ENCODE assay signal across 16 cellular contexts in the genomic region with DNA sequence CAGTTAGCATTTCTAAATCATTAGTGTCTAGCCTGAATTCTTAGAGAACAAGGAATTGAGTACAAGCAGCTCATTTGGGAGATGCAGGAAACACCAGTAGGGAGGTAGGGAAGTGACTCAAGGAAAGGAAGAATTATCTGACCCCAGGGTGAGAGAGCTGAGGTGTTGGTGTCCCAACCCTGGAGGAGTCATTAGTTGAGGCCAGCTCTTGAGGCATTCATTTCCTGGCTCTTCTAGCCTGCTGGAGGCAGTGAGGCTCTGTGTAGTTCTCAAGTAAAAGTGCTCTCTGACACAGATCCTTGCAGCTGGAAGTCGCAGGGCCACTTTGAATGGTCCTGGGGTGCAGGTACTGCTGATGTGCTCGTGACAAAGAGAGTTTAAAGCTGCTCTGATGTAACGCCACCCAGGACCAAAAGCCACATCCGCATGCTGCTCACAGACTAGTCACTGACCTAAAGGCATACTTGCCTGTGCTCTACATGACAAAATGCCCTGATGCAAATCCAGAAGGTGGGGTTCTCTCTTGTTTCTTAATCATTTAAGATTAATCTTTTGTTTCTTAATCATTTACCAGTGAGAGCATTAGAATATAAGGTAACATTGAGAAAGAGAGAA.
"Had no signal": no experiment of that assay in that cellular context is flagged by ENCODE, and none has a peak within 500 bp of the region (broad histone marks: within the 10 kb centered on the region; RNA-seq: fewer than 3 reads in every experiment).

No MANE protein-coding gene starts in this region.

- H3K9me3 Mint-ChIP-seq: activated naive CD4-positive, alpha-beta T cell treated with anti-CD3 and anti-CD28 coated beads, Interleukin-2, amount 50 U/mL, for 24 hours; nephron had no signal

- H3K4me1 ChIP-seq: body of pancreas, right lobe of liver, tibial artery, vagina had no signal

- ATAC-seq: body of pancreas; left colon; right lobe of liver; stimulated activated effector memory CD8-positive, alpha-beta T cell treated with anti-CD3 and anti-CD28 coated beads, Interleukin-12 subunit alpha, Interleukin-12 subunit beta, amount 100 ng/mL, for 72 hours had no signal

- H3K4me3 Mint-ChIP-seq: activated naive CD4-positive, alpha-beta T cell treated with anti-CD3 and anti-CD28 coated beads, Interleukin-2, amount 50 U/mL, for 24 hours; nephron; stimulated activated effector memory CD8-positive, alpha-beta T cell treated with anti-CD3 and anti-CD28 coated beads, Interleukin-12 subunit alpha, Interleukin-12 subunit beta, amount 100 ng/mL, for 72 hours had no signal

- H3K27ac ChIP-seq: body of pancreas, right lobe of liver, tibial artery, vagina had no signal

- H3K9me3 ChIP-seq: body of pancreas, right lobe of liver, vagina had no signal

- H3K36me3 Mint-ChIP-seq: stimulated activated effector memory CD8-positive, alpha-beta T cell treated with anti-CD3 and anti-CD28 coated beads, Interleukin-12 subunit alpha, Interleukin-12 subunit beta, amount 100 ng/mL, for 72 hours had no signal

- H3K27me3 Mint-ChIP-seq: activated naive CD4-positive, alpha-beta T cell treated with anti-CD3 and anti-CD28 coated beads, Interleukin-2, amount 50 U/mL, for 24 hours had no signal

- H3K27ac Mint-ChIP-seq: activated naive CD4-positive, alpha-beta T cell treated with anti-CD3 and anti-CD28 coated beads, Interleukin-2, amount 50 U/mL, for 24 hours; nephron; progenitor cell of endocrine pancreas; stimulated activated effector memory CD8-positive, alpha-beta T cell treated with anti-CD3 and anti-CD28 coated beads, Interleukin-12 subunit alpha, Interleukin-12 subunit beta, amount 100 ng/mL, for 72 hours had no signal

- H3K27me3 ChIP-seq: body of pancreas, right lobe of liver, tibial artery, vagina had no signal

- DNase-seq: activated effector memory CD4-positive, alpha-beta T cell treated with Interleukin-2 at 50 U/mL for 16 hours; activated T-cell treated with anti-CD3 and anti-CD28 coated beads, Interleukin-2, amount 50 U/mL, for 1 hour; amniotic stem cell; body of pancreas; erythroblast; hypothalamus; left colon; occipital lobe; right lobe of liver; tibial artery had no signal

- H3K4me3 ChIP-seq: body of pancreas, lung, right lobe of liver, tibial artery, vagina had no signal

- H3K36me3 ChIP-seq: right lobe of liver, tibial artery, vagina had no signal

- H3K4me1 Mint-ChIP-seq: activated naive CD4-positive, alpha-beta T cell treated with anti-CD3 and anti-CD28 coated beads, Interleukin-2, amount 50 U/mL, for 24 hours; stimulated activated effector memory CD8-positive, alpha-beta T cell treated with anti-CD3 and anti-CD28 coated beads, Interleukin-12 subunit alpha, Interleukin-12 subunit beta, amount 100 ng/mL, for 72 hours had no signal
